ENCODE assay signal across 8 cellular contexts in the genomic region with DNA sequence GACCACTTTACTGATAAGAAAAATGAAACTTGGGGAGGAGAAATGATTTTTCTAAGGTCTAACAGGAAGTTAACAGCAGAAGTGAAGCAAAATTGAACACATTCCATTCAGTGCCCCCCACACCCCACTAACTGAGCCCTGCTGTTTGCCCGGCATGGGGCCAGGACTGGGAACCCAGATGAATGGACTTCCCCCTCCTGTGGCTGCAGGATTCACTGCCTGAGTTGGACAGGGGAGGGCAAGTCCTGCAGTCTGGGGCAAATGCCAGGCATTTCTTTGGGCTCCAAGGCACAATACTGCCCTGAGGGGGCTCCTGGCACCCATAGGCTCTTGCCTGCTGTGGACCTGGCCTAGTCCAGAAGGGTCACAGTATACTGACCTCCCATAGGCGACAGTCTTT. TPM values are rescaled to one million over a fixed set of nuclear protein-coding genes. Genes with fewer than 3 reads are reported as not detected.
DNase-seq lines count a peak whose midpoint lies in the region; ATAC-seq and TF ChIP-seq lines count a peak whose summit lies in the region.

No MANE protein-coding gene starts in this region.

- peaks cover 63% of the 10 kb centered on the region for H4K20me1 ChIP-seq in DND-41 (ENCODE audit: insufficient read depth, low read length)

- peaks cover 44% of the 10 kb centered on the region for H3K36me3 ChIP-seq in DND-41 (ENCODE audit: insufficient read depth, low read length)

- no peak overlapping the region for H3K9ac ChIP-seq in DND-41 (ENCODE audit: low read depth, low read length)

- H3K27me3 Mint-ChIP-seq in activated naive CD8-positive, alpha-beta T cell treated with anti-CD3 and anti-CD28 coated beads for 36 hours = no peaks in the 10 kb centered on the region

- ATAC-seq in DND-41 (ENCODE audit: insufficient read depth, low read depth) (no peak), GM21723 (IDR thresholded peaks at IDR 0.05; ENCODE audit: unreplicated experiment) (peak; percentile 31), HG03097 (IDR thresholded peaks at IDR 0.05; ENCODE audit: low FRiP score, unreplicated experiment) (no peak)

- peak overlapping the region; percentile 36; the same call in 1 of the 2 replicates for H3K27ac ChIP-seq in DND-41 (ENCODE audit: low read length)

- peak overlapping the region; percentile 58 for H3K4me3 Mint-ChIP-seq in activated naive CD8-positive, alpha-beta T cell treated with anti-CD3 and anti-CD28 coated beads for 36 hours

- DNase-seq in DND-41 (no peak), medulla oblongata (ENCODE audit: extremely low spot score) (peak; percentile 62), LoVo (ENCODE audit: low spot score) (no peak), mucosa of gallbladder (ENCODE audit: low spot score) (no peak)
- no peak for DNase-seq in activated naive CD8-positive, alpha-beta T cell treated with anti-CD3 and anti-CD28 coated beads for 36 hours
- DNase-seq in activated CD4-positive, alpha-beta T cell treated with anti-CD3 and anti-CD28 coated beads for 4 hours = no peak

- H3K36me3 Mint-ChIP-seq in activated naive CD8-positive, alpha-beta T cell treated with anti-CD3 and anti-CD28 coated beads for 36 hours = peaks cover 45% of the 10 kb centered on the region

- H3K27me3 ChIP-seq in DND-41 (ENCODE audit: insufficient read depth, low read length, poor library complexity) = no peaks in the 10 kb centered on the region

- peaks cover 16% of the 10 kb centered on the region for H3K4me1 Mint-ChIP-seq in activated naive CD8-positive, alpha-beta T cell treated with anti-CD3 and anti-CD28 coated beads for 36 hours

- no peak overlapping the region for H3K4me2 ChIP-seq in DND-41 (ENCODE audit: insufficient read depth, low read length)

- peak overlapping the region; percentile 85 for H3K27ac Mint-ChIP-seq in activated naive CD8-positive, alpha-beta T cell treated with anti-CD3 and anti-CD28 coated beads for 36 hours

- TF ChIP-seq CTCF in DND-41 (IDR thresholded peaks at IDR 0.05; ENCODE audit: borderline replicate concordance, extremely low read depth, low read length, poor library complexity, severe bottlenecking) = no peak

- peaks cover 90% of the 10 kb centered on the region for H3K79me2 ChIP-seq in DND-41 (ENCODE audit: insufficient read depth, low read length)

- H3K9me3 ChIP-seq in DND-41 (ENCODE audit: insufficient read depth, low read length, severe bottlenecking) = no peaks in the 10 kb centered on the region

- no peaks in the 10 kb centered on the region for H3K9me3 Mint-ChIP-seq in activated naive CD8-positive, alpha-beta T cell treated with anti-CD3 and anti-CD28 coated beads for 36 hours

- no peak overlapping the region for H3K4me3 ChIP-seq in DND-41 (ENCODE audit: low read depth in 1 of 2, low read length in 2 of 2)

- H2AFZ ChIP-seq in DND-41 (ENCODE audit: low read depth, low read length) = no peak overlapping the region

- H3K4me1 ChIP-seq in DND-41 (ENCODE audit: insufficient read depth, low read length) = peaks cover 48% of the 10 kb centered on the region

RNA-seq across cellular contexts. Expression of a gene that starts 28.3 kb away (rescaled TPM):
- total RNA-seq in activated naive CD8-positive, alpha-beta T cell treated with anti-CD3 and anti-CD28 coated beads for 36 hours = 100 to 1,000 TPM; 390 to 395 TPM
- total RNA-seq in mucosa of gallbladder = 75.0 TPM
